Comparison of ENCODE assay signal across 33 cellular contexts in genomic region chr19:7725791-7726190, GRCh38. TPM values are rescaled to one million over a fixed set of nuclear protein-coding genes. Genes with fewer than 3 reads are reported as not detected.
"Had no signal": no experiment of that assay in that cellular context is flagged by ENCODE, and none has a peak within 500 bp of the region (broad histone marks: within the 10 kb centered on the region; RNA-seq: fewer than 3 reads in every experiment).

No MANE protein-coding gene starts in this region.

- H3K27ac ChIP-seq: colonic mucosa, epithelial cell of prostate, esophagus squamous epithelium, gastrocnemius medialis, heart right ventricle, left lung, lower lobe of right lung had no signal

- H3K9me3 Mint-ChIP-seq: dendritic cell treated with granulocyte-macrophage colony-stimulating factor and Interleukin-4, amounts not matched to agents 40 ng/mL and 50 ng/mL, for 4 days; effector memory CD8-positive, alpha-beta T cell; endodermal cell; mesothelial cell of epicardium had no signal

- DNase-seq: colonic mucosa; cortex of kidney; effector CD8-positive, alpha-beta T cell; effector memory CD8-positive, alpha-beta T cell; endodermal cell; erythroblast; esophagus squamous epithelium; foreskin fibroblast; foreskin melanocyte; gastrocnemius medialis; glutamatergic neuron; head of caudate nucleus; heart right ventricle; hippocampal formation; left cardiac atrium; left lung; left ventricle myocardium superior; lower lobe of right lung; mesenchymal stem cell; mucosa of descending colon; naive B cell had no signal

- H3K9me3 ChIP-seq: colonic mucosa, esophagus squamous epithelium, gastrocnemius medialis, heart right ventricle, left lung, lower lobe of right lung, mucosa of descending colon had no signal

- H3K4me3 Mint-ChIP-seq: dendritic cell treated with granulocyte-macrophage colony-stimulating factor and Interleukin-4, amounts not matched to agents 40 ng/mL and 50 ng/mL, for 4 days; effector memory CD8-positive, alpha-beta T cell; endodermal cell; mesothelial cell of epicardium; naive B cell had no signal

- H3K27me3 Mint-ChIP-seq: dendritic cell treated with granulocyte-macrophage colony-stimulating factor and Interleukin-4, amounts not matched to agents 40 ng/mL and 50 ng/mL, for 4 days had no signal

- H3K27ac Mint-ChIP-seq: dendritic cell treated with granulocyte-macrophage colony-stimulating factor and Interleukin-4, amounts not matched to agents 40 ng/mL and 50 ng/mL, for 4 days; effector memory CD8-positive, alpha-beta T cell; endodermal cell; mesothelial cell of epicardium had no signal

- ATAC-seq: effector memory CD8-positive, alpha-beta T cell; esophagus mucosa; gastrocnemius medialis; heart right ventricle; left cardiac atrium; left lung; left ventricle myocardium superior; lower lobe of right lung; mucosa of descending colon had no signal

- H3K4me1 Mint-ChIP-seq: mesothelial cell of epicardium had no signal

- H3K4me1 ChIP-seq: colonic mucosa, gastrocnemius medialis had no signal

- H3K36me3 Mint-ChIP-seq: mesothelial cell of epicardium had no signal

- H3K4me3 ChIP-seq: colonic mucosa, esophagus squamous epithelium, gastrocnemius medialis, heart right ventricle, left lung, lower lobe of right lung, mucosa of descending colon had no signal

- H3K36me3 ChIP-seq: colonic mucosa, esophagus squamous epithelium, gastrocnemius medialis, heart right ventricle, left lung, lower lobe of right lung had no signal

RNA-seq across cellular contexts. Expression of gene CLEC4G, which starts 6.1 kb away (rescaled TPM):
- total RNA-seq: dermis microvascular lymphatic vessel endothelial cell, endodermal cell, esophagus mucosa, glomerular endothelial cell, kidney epithelial cell, lung microvascular endothelial cell, mesothelial cell of epicardium, myocyte had no signal
- polyA plus RNA-seq: keratinocyte had no signal

RNA-seq across cellular contexts. Expression of gene CD209, which starts 21.5 kb away (rescaled TPM):
- total RNA-seq: endodermal cell, glomerular endothelial cell, lung microvascular endothelial cell, mesothelial cell of epicardium, myocyte had no signal
- polyA plus RNA-seq: keratinocyte had no signal

RNA-seq across cellular contexts. Expression of gene FCER2, which starts 23.9 kb away (rescaled TPM):
- total RNA-seq: dermis microvascular lymphatic vessel endothelial cell, endodermal cell, esophagus squamous epithelium, gastrocnemius medialis, glomerular endothelial cell, kidney epithelial cell, lower leg skin, lung microvascular endothelial cell, mesothelial cell of epicardium, myocyte had no signal
- polyA plus RNA-seq: keratinocyte had no signal

RNA-seq across cellular contexts. Expression of gene CLEC4M, which starts 37.3 kb away (rescaled TPM):
- total RNA-seq: colonic mucosa, endodermal cell, esophagus mucosa, esophagus squamous epithelium, gastrocnemius medialis, heart right ventricle, kidney epithelial cell, left ventricle myocardium superior, lower leg skin, mesenteric fat pad, mucosa of descending colon, myocyte had no signal
- polyA plus RNA-seq: heart right ventricle, keratinocyte had no signal
